19 cellular contexts compared by ENCODE assay signal in the genomic region with DNA sequence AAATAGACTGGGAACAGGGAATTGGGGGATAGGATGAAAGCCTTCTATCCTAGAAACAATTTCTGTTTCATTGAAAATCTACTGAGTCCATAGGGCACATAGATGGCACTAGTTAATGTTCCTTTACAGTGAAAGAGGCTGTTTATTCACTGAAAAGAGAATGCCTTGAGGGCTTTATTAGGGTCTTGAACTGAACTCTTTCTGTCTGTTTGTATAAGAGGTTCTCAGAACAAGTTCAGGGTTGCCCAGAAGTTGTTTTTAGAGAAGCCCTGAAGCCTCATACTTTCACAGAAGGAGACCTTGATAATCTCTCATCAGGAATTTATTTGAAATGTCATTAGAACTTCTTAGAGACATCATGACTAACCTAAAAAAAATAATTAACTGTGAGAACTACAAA. TPM values are rescaled to one million over a fixed set of nuclear protein-coding genes. Genes with fewer than 3 reads are reported as not detected.
"Had no signal": no experiment of that assay in that cellular context is flagged by ENCODE, and none has a peak within 500 bp of the region (broad histone marks: within the 10 kb centered on the region; RNA-seq: fewer than 3 reads in every experiment).

No MANE protein-coding gene starts in this region.

- DNase-seq: natural killer cell; ovary; posterior cingulate gyrus; psoas muscle; right cardiac atrium; right lobe of liver; sigmoid colon; small intestine; stimulated activated CD4-positive, alpha-beta T cell treated with anti-CD3 and anti-CD28 coated beads, Interleukin-15, amount 100 ng/mL, for 24 hours; stimulated activated CD4-positive, alpha-beta T cell treated with anti-CD3 and anti-CD28 coated beads, Interleukin-2, amount 100 ng/mL, for 24 hours; stimulated activated CD4-positive, alpha-beta T cell treated with anti-CD3 and anti-CD28 coated beads, Interleukin-2, amount 100 ng/mL, for 48 hours; stimulated activated CD4-positive, alpha-beta T cell treated with anti-CD3 and anti-CD28 coated beads, Interleukin-4, amount 100 ng/mL, for 24 hours; stimulated activated naive B cell treated with anti-CD40 and anti-IgM and Interleukin-4, amounts not matched to agents 10 μg/mL and 1 μg/mL and 100 μg/mL, for 72 hours; stimulated activated naive CD4-positive, alpha-beta T cell treated with Interleukin-2 at 50 U/mL for 16 hours; stomach; thyroid gland; trophoblast cell; upper lobe of left lung had no signal

- ATAC-seq: natural killer cell; psoas muscle; right cardiac atrium; right lobe of liver; stimulated activated effector memory CD8-positive, alpha-beta T cell treated with anti-CD3 and anti-CD28 coated beads, Interleukin-12 subunit alpha, Interleukin-12 subunit beta, amount 100 ng/mL, for 72 hours; stimulated activated naive B cell treated with anti-CD40 and anti-IgM and Interleukin-4, amounts not matched to agents 10 μg/mL and 1 μg/mL and 100 μg/mL, for 72 hours had no signal

RNA-seq across cellular contexts. Expression of gene ENOX1, which starts 43.9 kb away (rescaled TPM):
- total RNA-seq: natural killer cell had no signal
